Comparison of ENCODE assay signal across 21 cellular contexts in genomic region chr20:36633285-36633772, GRCh38. TPM values are rescaled to one million over a fixed set of nuclear protein-coding genes. Genes with fewer than 3 reads are reported as not detected.
DNase-seq lines count a peak whose midpoint lies in the region; ATAC-seq, FAIRE-seq and TF ChIP-seq lines count a peak whose summit lies in the region.
"Had no signal": no experiment of that assay in that cellular context is flagged by ENCODE, and none has a peak within 500 bp of the region (broad histone marks: within the 10 kb centered on the region; RNA-seq: fewer than 3 reads in every experiment).

No MANE protein-coding gene starts in this region.

- H3K79me2 ChIP-seq in HepG2 (ENCODE audit: insufficient read depth, low read length): no peaks in the 10 kb centered on the region

- peak overlapping the region; percentile 80 for H3K18ac ChIP-seq in neuronal stem cell (ENCODE audit: low read length)

- H3K27ac ChIP-seq in HepG2 (ENCODE audit: extremely low read length, insufficient read depth, low read length) (no peak overlapping the region), right lobe of liver (no peak overlapping the region), neuronal stem cell (replicated peaks; ENCODE audit: low read length) (no peak overlapping the region)
- H3K27ac ChIP-seq: RWPE1 had no signal

- POLR2A ChIA-PET in HepG2 (lab: Yijun Ruan, JAX): interaction anchor here (0.6 to 5.5 kb wide), 13 partner anchors 8 to 61 kb away, joined by 3 to 54 read pairs (median 6); partner anchors contain the start of genes RAB5IF and SLA2
- POLR2A ChIA-PET in activated CD8-positive, alpha-beta T cell treated with anti-CD3 and anti-CD28 coated beads, Interleukin-2, amount 10 ng/mL, durations not matched to agents 7 days and 5 days (lab: Charles Lee): interaction anchor here (0.5 to 2.1 kb wide), 5 partner anchors 10 to 508 kb away, joined by 3 to 10 read pairs (median 4); partner anchors contain the start of gene SLA2

- TF ChIP-seq RAD21 in HepG2 (CRISPR knock-in tag; IDR thresholded peaks at IDR 0.05): no peak

- no peak overlapping the region for H2BK120ac ChIP-seq in neuronal stem cell (ENCODE audit: low read depth, low read length)

- H3K27me3 Mint-ChIP-seq in activated CD4-positive, alpha-beta T cell treated with anti-CD3 and anti-CD28 coated beads, Interleukin-2, amount 10 ng/mL, durations not matched to agents 24 days and 14 days: no peaks in the 10 kb centered on the region
- no peaks in the 10 kb centered on the region for H3K27me3 Mint-ChIP-seq in activated CD8-positive, alpha-beta T cell treated with anti-CD3 and anti-CD28 coated beads, Interleukin-2, amount 10 ng/mL, durations not matched to agents 7 days and 5 days (ENCODE audit: low read depth)

- peak overlapping the region; percentile 88 for H3K4me2 ChIP-seq in HepG2 (ENCODE audit: low read depth, low read length)
- no peak overlapping the region for H3K4me2 ChIP-seq in neuronal stem cell (ENCODE audit: insufficient read depth, low read length, poor library complexity, severe bottlenecking)

- H2BK5ac ChIP-seq in neuronal stem cell (ENCODE audit: low read length): no peak overlapping the region

- H3K36me3 ChIP-seq in HepG2 (replicated peaks in 1 of 2; ENCODE audit: control insufficient read depth in 1 of 2, insufficient read depth in 2 of 2, low read length in 2 of 2) (no peaks in the 10 kb centered on the region), right lobe of liver (no peaks in the 10 kb centered on the region), neuronal stem cell (replicated peaks in 1 of 2; ENCODE audit: control insufficient read depth in 2 of 2, insufficient read depth in 2 of 2, low read length in 2 of 2) (no peaks in the 10 kb centered on the region)
- H3K36me3 ChIP-seq: BE2C had no signal

- peak overlapping the region; percentile 8 for H2AK5ac ChIP-seq in neuronal stem cell (ENCODE audit: low read depth, low read length)

- no peak overlapping the region for H2AFZ ChIP-seq in HepG2 (ENCODE audit: low read length)
- no peak overlapping the region for H2AFZ ChIP-seq in neuronal stem cell (ENCODE audit: low read length)

- TF ChIP-seq POLR2A in HepG2 (IDR thresholded peaks at IDR 0.05; ENCODE audit: insufficient read depth in 1 of 2, low read depth in 2 of 2, low read length in 2 of 2) (no peak), right lobe of liver (IDR thresholded peaks at IDR 0.05) (no peak)

- in situ Hi-C loops in HepG2 (cut with HindIII; ENCODE audit: extremely low pct_ligation_motif_present, low pct_unique_long_range_greater_than_20kb): no loop called here

- CTCF ChIA-PET in HepG2 (lab: Yijun Ruan, JAX; ENCODE audit: low intra/inter-chr PET ratio, low total read pairs): interaction anchor here (1.3 to 1.8 kb wide), 4 partner anchors 21 to 77 kb away, joined by 3 to 20 read pairs (median 6); partner anchors contain the start of gene RAB5IF
- CTCF ChIA-PET in activated CD8-positive, alpha-beta T cell treated with anti-CD3 and anti-CD28 coated beads, Interleukin-2, amount 10 ng/mL, durations not matched to agents 7 days and 5 days (lab: Charles Lee): no interaction called here

- no peaks in the 10 kb centered on the region for H3K9me3 ChIP-seq in HepG2 (ENCODE audit: low read length)
- no peaks in the 10 kb centered on the region for H3K9me3 ChIP-seq in right lobe of liver
- no peaks in the 10 kb centered on the region for H3K9me3 ChIP-seq in neuronal stem cell (replicated peaks in 1 of 2; ENCODE audit: control insufficient read depth in 2 of 2, insufficient read depth in 1 of 2, low read depth in 1 of 2, low read length in 2 of 2)
- H3K9me3 ChIP-seq: BE2C had no signal

- H3K14ac ChIP-seq in neuronal stem cell (ENCODE audit: low read length): no peak overlapping the region

- TF ChIP-seq EP300 in HepG2 (IDR thresholded peaks at IDR 0.05; ENCODE audit: low read depth in 2 of 2, low read length in 2 of 2): no peak
- peak; percentile 2 for TF ChIP-seq EP300 in HepG2 (CRISPR knock-in tag; IDR thresholded peaks at IDR 0.05; ENCODE audit: borderline replicate concordance)

- H4K8ac ChIP-seq in neuronal stem cell (ENCODE audit: low read depth, low read length): no peak overlapping the region

- H4K20me1 ChIP-seq in HepG2 (ENCODE audit: insufficient read depth, low read length): no peaks in the 10 kb centered on the region

- ATAC-seq in HepG2 (peak; percentile 37), right lobe of liver (no peak), HG03196 (IDR thresholded peaks at IDR 0.05; ENCODE audit: unreplicated experiment) (no peak), HG03520 (IDR thresholded peaks at IDR 0.05; ENCODE audit: unreplicated experiment) (no peak)
- no peak for ATAC-seq in activated CD8-positive, alpha-beta T cell treated with anti-CD3 and anti-CD28 coated beads, Interleukin-2, amount 10 ng/mL, durations not matched to agents 7 days and 5 days
- ATAC-seq: GM12878, PC-3 had no signal

- no peak overlapping the region for H4K91ac ChIP-seq in neuronal stem cell (ENCODE audit: low read depth, low read length, poor library complexity)

- TF ChIP-seq CTCF in HepG2 (CRISPR knock-in tag; IDR thresholded peaks at IDR 0.05): no peak
- TF ChIP-seq CTCF in right lobe of liver (IDR thresholded peaks at IDR 0.05): no peak

- H3K23ac ChIP-seq in neuronal stem cell (ENCODE audit: low read depth, low read length, poor library complexity): no peak overlapping the region

- no peak overlapping the region for H3K4ac ChIP-seq in neuronal stem cell (ENCODE audit: low read length)

- FAIRE-seq in HepG2 (lab: Jason Lieb, UNC): no peak
- FAIRE-seq: GM12878 had no signal

- no peak overlapping the region for H2BK12ac ChIP-seq in neuronal stem cell (ENCODE audit: low read length)

- H3K9me3 Mint-ChIP-seq in activated CD4-positive, alpha-beta T cell treated with anti-CD3 and anti-CD28 coated beads, Interleukin-2, amount 10 ng/mL, durations not matched to agents 24 days and 14 days: no peaks in the 10 kb centered on the region
- H3K9me3 Mint-ChIP-seq in activated CD8-positive, alpha-beta T cell treated with anti-CD3 and anti-CD28 coated beads, Interleukin-2, amount 10 ng/mL, durations not matched to agents 7 days and 5 days (ENCODE audit: insufficient read depth): no peaks in the 10 kb centered on the region

- DNase-seq in activated CD4-positive, alpha-beta T cell treated with anti-CD3 and anti-CD28 coated beads, Interleukin-2, amount 10 ng/mL, durations not matched to agents 24 days and 14 days: no peak
- DNase-seq in activated CD4-positive, alpha-beta T cell treated with anti-CD3 and anti-CD28 coated beads for 48 hours: no peak
- DNase-seq in HepG2 (ENCODE audit: low spot score) (no peak), right lobe of liver (no peak), neuronal stem cell (ENCODE audit: low spot score) (no peak)
- DNase-seq in activated CD8-positive, alpha-beta T cell treated with anti-CD3 and anti-CD28 coated beads, Interleukin-2, amount 10 ng/mL, durations not matched to agents 7 days and 5 days: no peak
- DNase-seq: 8988T, BE2C, DMS 273 treated with DMSO at 0.1 percent for 48 hours, GDM1, GOT3, NCI-H1092 treated with DMSO at 0.1 percent for 48 hours, NCI-H2081 treated with DMSO at 0.1 percent for 48 hours, NCI-H510A, NCI-H82, PC-3 had no signal

- H3K27me3 ChIP-seq in HepG2 (ENCODE audit: control insufficient read depth in 1 of 2, insufficient read depth in 2 of 2, low read length in 2 of 2) (no peaks in the 10 kb centered on the region), right lobe of liver (no peaks in the 10 kb centered on the region), neuronal stem cell (ENCODE audit: control insufficient read depth in 3 of 3, insufficient read depth in 3 of 3, low read depth in 1 of 3, low read length in 3 of 3) (peaks cover 0 to 5% (median 0%) of the 10 kb centered on the region in 3 experiments)
- H3K27me3 ChIP-seq: BE2C had no signal

- H2BK15ac ChIP-seq in neuronal stem cell (ENCODE audit: low read length): peak overlapping the region; percentile 16

- peaks cover 53% of the 10 kb centered on the region for H3K36me3 Mint-ChIP-seq in activated CD4-positive, alpha-beta T cell treated with anti-CD3 and anti-CD28 coated beads, Interleukin-2, amount 10 ng/mL, durations not matched to agents 24 days and 14 days (ENCODE audit: low read depth)
- H3K36me3 Mint-ChIP-seq in activated CD8-positive, alpha-beta T cell treated with anti-CD3 and anti-CD28 coated beads, Interleukin-2, amount 10 ng/mL, durations not matched to agents 7 days and 5 days (ENCODE audit: low read depth): peaks cover 73% of the 10 kb centered on the region

- no TSS peak for BruUV-seq in HepG2 (replicated peaks; lab: Mats Ljungman, UMichigan)

- intact Hi-C loops in activated CD4-positive, alpha-beta T cell treated with anti-CD3 and anti-CD28 coated beads, Interleukin-2, amount 10 ng/mL, durations not matched to agents 24 days and 14 days (cut with micrococcal nuclease): no loop called here
- intact Hi-C loops in HepG2 (cut with micrococcal nuclease; ENCODE audit: unreplicated experiment) (no loop called here), right lobe of liver (cut with DNase I) (no loop called here)

- peaks cover 30% of the 10 kb centered on the region for H3K4me1 Mint-ChIP-seq in activated CD4-positive, alpha-beta T cell treated with anti-CD3 and anti-CD28 coated beads, Interleukin-2, amount 10 ng/mL, durations not matched to agents 24 days and 14 days
- peaks cover 66% of the 10 kb centered on the region for H3K4me1 Mint-ChIP-seq in activated CD8-positive, alpha-beta T cell treated with anti-CD3 and anti-CD28 coated beads, Interleukin-2, amount 10 ng/mL, durations not matched to agents 7 days and 5 days (ENCODE audit: low read depth)

- no peak overlapping the region for H3K4me3 Mint-ChIP-seq in activated CD4-positive, alpha-beta T cell treated with anti-CD3 and anti-CD28 coated beads, Interleukin-2, amount 10 ng/mL, durations not matched to agents 24 days and 14 days
- no peak overlapping the region for H3K4me3 Mint-ChIP-seq in activated CD8-positive, alpha-beta T cell treated with anti-CD3 and anti-CD28 coated beads, Interleukin-2, amount 10 ng/mL, durations not matched to agents 7 days and 5 days

- H3K4me3 ChIP-seq in HepG2 (replicated peaks in 1 of 3; ENCODE audit: insufficient read depth in 1 of 3, low read depth in 2 of 3, low read length in 3 of 3) (peak overlapping the region in 1 of 3 experiments; percentile 68; a peak in 1 of 6 replicates), right lobe of liver (no peak overlapping the region), neuronal stem cell (ENCODE audit: low read length in 2 of 2) (no peak overlapping the region)
- H3K4me3 ChIP-seq: GM12878 had no signal

- peak overlapping the region; percentile 29 for H3K27ac Mint-ChIP-seq in activated CD4-positive, alpha-beta T cell treated with anti-CD3 and anti-CD28 coated beads, Interleukin-2, amount 10 ng/mL, durations not matched to agents 24 days and 14 days
- peak overlapping the region; percentile 60 for H3K27ac Mint-ChIP-seq in activated CD8-positive, alpha-beta T cell treated with anti-CD3 and anti-CD28 coated beads, Interleukin-2, amount 10 ng/mL, durations not matched to agents 7 days and 5 days

- H3K9ac ChIP-seq in HepG2 (ENCODE audit: insufficient read depth, low read depth, low read length) (no peak overlapping the region; the same call in 1 of the 2 replicates), neuronal stem cell (ENCODE audit: low read depth, low read length, poor library complexity) (no peak overlapping the region)

- WGBS in HepG2 (ENCODE audit: low lambda C conversion rate): 45% methylated on average over 9 of the region's 9 CpGs
- 76% methylated on average over 4 of the region's 9 CpGs for WGBS in right lobe of liver (ENCODE audit: insufficient coverage, low coverage, low lambda C conversion rate, missing lambda C conversion rate)
- no CpG with 5 or more reads among the region's 9 CpGs for WGBS in neuronal stem cell (ENCODE audit: extremely low coverage in 2 of 2, insufficient read length in 2 of 2, insufficient replicate concordance in 1 of 2), 2 donors

- H3K4me1 ChIP-seq in HepG2 (ENCODE audit: insufficient read depth, low read length): peaks cover 26% of the 10 kb centered on the region
- no peaks in the 10 kb centered on the region for H3K4me1 ChIP-seq in right lobe of liver
- peaks cover 0 to 6% of the 10 kb centered on the region in 2 donors for H3K4me1 ChIP-seq in neuronal stem cell (ENCODE audit: control insufficient read depth in 2 of 2, insufficient read depth in 1 of 2, low read depth in 1 of 2, low read length in 2 of 2)
- H3K4me1 ChIP-seq: BE2C had no signal

- peaks cover 3% of the 10 kb centered on the region for H3K79me1 ChIP-seq in neuronal stem cell (ENCODE audit: low read depth, low read length)

RNA-seq across cellular contexts. Expression of gene SLA2, which starts 12.7 kb away (rescaled TPM):
- total RNA-seq in activated CD4-positive, alpha-beta T cell treated with anti-CD3 and anti-CD28 coated beads, Interleukin-2, amount 10 ng/mL, durations not matched to agents 24 days and 14 days: 59.0 and 59.6 TPM in 2 replicates
- 1.6 and 1.8 TPM in 2 replicates for total RNA-seq in HepG2 (2016; rRNA removed; fragmentation: Illumina TruSeq; extraction: Trizol)
- 0.20 and 0.71 TPM in 2 replicates for total RNA-seq in HepG2 (2016; cell fraction: cytosol; rRNA removed; fragmentation: Illumina TruSeq; extraction: Trizol; ENCODE audit: low read depth)
- total RNA-seq in HepG2 (2016; cell fraction: insoluble cytoplasmic fraction; rRNA removed; fragmentation: Illumina TruSeq; extraction: Trizol): 1.7 and 2.2 TPM in 2 replicates
- 1.8 TPM in 2 replicates for total RNA-seq in HepG2 (2016; cell fraction: membrane; rRNA removed; fragmentation: Illumina TruSeq; extraction: Trizol)
- 0.94 and 1.2 TPM in 2 replicates for total RNA-seq in HepG2 (2016; cell fraction: nucleus; rRNA removed; fragmentation: Illumina TruSeq; extraction: Trizol)
- polyA plus RNA-seq in HepG2 (2011; rRNA removed): 3.6 and 4.5 TPM in 2 replicates
- polyA plus RNA-seq in HepG2 (2011; cell fraction: cytosol; rRNA removed): 4.4 and 4.5 TPM in 2 replicates
- 2.9 and 3.0 TPM in 2 replicates for polyA plus RNA-seq in HepG2 (2011; cell fraction: nucleus; rRNA removed)
- 1.2 and 2.0 TPM in 2 replicates for polyA plus RNA-seq in HepG2 (2012)
- polyA plus RNA-seq in HepG2 (2016; cell fraction: cytosol; fragmentation: Illumina TruSeq; extraction: Trizol; ENCODE audit: low read depth): 0.62 and 0.83 TPM in 2 replicates
- 2.6 TPM in 2 replicates for polyA plus RNA-seq in HepG2 (2016; cell fraction: insoluble cytoplasmic fraction; fragmentation: Illumina TruSeq; extraction: Trizol; ENCODE audit: low read depth)
- polyA plus RNA-seq in HepG2 (2016; cell fraction: membrane; fragmentation: Illumina TruSeq; extraction: Trizol; ENCODE audit: low read depth): 1.6 TPM in 2 replicates
- 2.1 TPM in 2 replicates for polyA plus RNA-seq in HepG2 (2016; cell fraction: nucleus; fragmentation: Illumina TruSeq; extraction: Trizol; ENCODE audit: insufficient read depth, low read depth)
- polyA minus RNA-seq in HepG2 (2011; rRNA and poly(A)+ RNA removed; ENCODE audit: low replicate concordance): 0.09 and 3.5 TPM in 2 replicates
- 1.5 and 1.6 TPM in 2 replicates for polyA minus RNA-seq in HepG2 (2011; cell fraction: cytosol; rRNA and poly(A)+ RNA removed)
- polyA minus RNA-seq in HepG2 (2011; cell fraction: nucleus; rRNA and poly(A)+ RNA removed): 1.2 and 1.3 TPM in 2 replicates
- total RNA-seq in right lobe of liver: under 1 TPM; 0.18 to 0.50 (median 0.32) TPM
- 100 to 1,000 TPM; 131 to 137 TPM for total RNA-seq in activated CD8-positive, alpha-beta T cell treated with anti-CD3 and anti-CD28 coated beads, Interleukin-2, amount 10 ng/mL, durations not matched to agents 7 days and 5 days
- 0.10 TPM for polyA plus RNA-seq in neuronal stem cell (2013, experiment 1 of 2)
- polyA plus RNA-seq in neuronal stem cell (2013, experiment 2 of 2): 0.08 TPM
- total RNA-seq: MCF 10A had no signal

RNA-seq across cellular contexts. Expression of gene RAB5IF, which starts 27.8 kb away (rescaled TPM):
- 114 and 122 TPM in 2 replicates for total RNA-seq in activated CD4-positive, alpha-beta T cell treated with anti-CD3 and anti-CD28 coated beads, Interleukin-2, amount 10 ng/mL, durations not matched to agents 24 days and 14 days
- total RNA-seq in HepG2 (2016; rRNA removed; fragmentation: Illumina TruSeq; extraction: Trizol) (292 and 305 TPM in 2 replicates), right lobe of liver (100 to 1,000 TPM in 5 of 6 experiments, 10 to 100 TPM in 1; 78.1 to 232 (median 125) TPM)
- 190 and 258 TPM in 2 replicates for total RNA-seq in HepG2 (2016; cell fraction: cytosol; rRNA removed; fragmentation: Illumina TruSeq; extraction: Trizol; ENCODE audit: low read depth)
- 267 and 306 TPM in 2 replicates for total RNA-seq in HepG2 (2016; cell fraction: insoluble cytoplasmic fraction; rRNA removed; fragmentation: Illumina TruSeq; extraction: Trizol)
- total RNA-seq in HepG2 (2016; cell fraction: membrane; rRNA removed; fragmentation: Illumina TruSeq; extraction: Trizol): 365 and 437 TPM in 2 replicates
- 223 and 239 TPM in 2 replicates for total RNA-seq in HepG2 (2016; cell fraction: nucleus; rRNA removed; fragmentation: Illumina TruSeq; extraction: Trizol)
- 218 and 261 TPM in 2 replicates for polyA plus RNA-seq in HepG2 (2011; rRNA removed)
- 176 and 232 TPM in 2 replicates for polyA plus RNA-seq in HepG2 (2011; cell fraction: cytosol; rRNA removed)
- 176 and 181 TPM in 2 replicates for polyA plus RNA-seq in HepG2 (2011; cell fraction: nucleus; rRNA removed)
- polyA plus RNA-seq in HepG2 (2012): 118 and 180 TPM in 2 replicates
- polyA plus RNA-seq in HepG2 (2016; cell fraction: cytosol; fragmentation: Illumina TruSeq; extraction: Trizol; ENCODE audit: low read depth): 222 and 320 TPM in 2 replicates
- polyA plus RNA-seq in HepG2 (2016; cell fraction: insoluble cytoplasmic fraction; fragmentation: Illumina TruSeq; extraction: Trizol; ENCODE audit: low read depth): 310 and 340 TPM in 2 replicates
- 323 and 387 TPM in 2 replicates for polyA plus RNA-seq in HepG2 (2016; cell fraction: membrane; fragmentation: Illumina TruSeq; extraction: Trizol; ENCODE audit: low read depth)
- polyA plus RNA-seq in HepG2 (2016; cell fraction: nucleus; fragmentation: Illumina TruSeq; extraction: Trizol; ENCODE audit: insufficient read depth, low read depth): 436 and 461 TPM in 2 replicates
- polyA minus RNA-seq in HepG2 (2011; rRNA and poly(A)+ RNA removed; ENCODE audit: low replicate concordance): 97.1 and 193 TPM in 2 replicates
- 56.5 and 59.2 TPM in 2 replicates for polyA minus RNA-seq in HepG2 (2011; cell fraction: cytosol; rRNA and poly(A)+ RNA removed)
- polyA minus RNA-seq in HepG2 (2011; cell fraction: nucleus; rRNA and poly(A)+ RNA removed): 46.6 and 50.2 TPM in 2 replicates
- total RNA-seq in activated CD8-positive, alpha-beta T cell treated with anti-CD3 and anti-CD28 coated beads, Interleukin-2, amount 10 ng/mL, durations not matched to agents 7 days and 5 days: 100 to 1,000 TPM; 108 to 109 TPM
- 78.3 TPM for polyA plus RNA-seq in neuronal stem cell (2013, experiment 1 of 2)
- polyA plus RNA-seq in neuronal stem cell (2013, experiment 2 of 2): 76.5 TPM

RNA-seq across cellular contexts. Expression of gene TGIF2, which starts 59.9 kb away (rescaled TPM):
- 55.2 and 55.7 TPM in 2 replicates for total RNA-seq in activated CD4-positive, alpha-beta T cell treated with anti-CD3 and anti-CD28 coated beads, Interleukin-2, amount 10 ng/mL, durations not matched to agents 24 days and 14 days
- 53.9 and 60.3 TPM in 2 replicates for total RNA-seq in HepG2 (2016; rRNA removed; fragmentation: Illumina TruSeq; extraction: Trizol)
- 14.9 and 16.3 TPM in 2 replicates for total RNA-seq in HepG2 (2016; cell fraction: cytosol; rRNA removed; fragmentation: Illumina TruSeq; extraction: Trizol; ENCODE audit: low read depth)
- total RNA-seq in HepG2 (2016; cell fraction: insoluble cytoplasmic fraction; rRNA removed; fragmentation: Illumina TruSeq; extraction: Trizol): 49.1 and 52.3 TPM in 2 replicates
- 65.6 and 66.2 TPM in 2 replicates for total RNA-seq in HepG2 (2016; cell fraction: membrane; rRNA removed; fragmentation: Illumina TruSeq; extraction: Trizol)
- 24.2 and 31.3 TPM in 2 replicates for total RNA-seq in HepG2 (2016; cell fraction: nucleus; rRNA removed; fragmentation: Illumina TruSeq; extraction: Trizol)
- polyA plus RNA-seq in HepG2 (2011; rRNA removed): 41.3 and 49.9 TPM in 2 replicates
- polyA plus RNA-seq in HepG2 (2011; cell fraction: cytosol; rRNA removed): 46.3 and 49.3 TPM in 2 replicates
- polyA plus RNA-seq in HepG2 (2011; cell fraction: nucleus; rRNA removed): 32.5 and 35.0 TPM in 2 replicates
- polyA plus RNA-seq in HepG2 (2012): 23.6 and 28.9 TPM in 2 replicates
- polyA plus RNA-seq in HepG2 (2016; cell fraction: cytosol; fragmentation: Illumina TruSeq; extraction: Trizol; ENCODE audit: low read depth): 12.4 and 13.0 TPM in 2 replicates
- 49.9 and 59.5 TPM in 2 replicates for polyA plus RNA-seq in HepG2 (2016; cell fraction: insoluble cytoplasmic fraction; fragmentation: Illumina TruSeq; extraction: Trizol; ENCODE audit: low read depth)
- 44.7 and 47.8 TPM in 2 replicates for polyA plus RNA-seq in HepG2 (2016; cell fraction: membrane; fragmentation: Illumina TruSeq; extraction: Trizol; ENCODE audit: low read depth)
- 38.6 and 40.7 TPM in 2 replicates for polyA plus RNA-seq in HepG2 (2016; cell fraction: nucleus; fragmentation: Illumina TruSeq; extraction: Trizol; ENCODE audit: insufficient read depth, low read depth)
- polyA minus RNA-seq in HepG2 (2011; rRNA and poly(A)+ RNA removed; ENCODE audit: low replicate concordance): 14.1 and 93.1 TPM in 2 replicates
- 38.7 and 42.5 TPM in 2 replicates for polyA minus RNA-seq in HepG2 (2011; cell fraction: cytosol; rRNA and poly(A)+ RNA removed)
- 19.2 and 22.9 TPM in 2 replicates for polyA minus RNA-seq in HepG2 (2011; cell fraction: nucleus; rRNA and poly(A)+ RNA removed)
- total RNA-seq in right lobe of liver: 1 to 10 TPM; 3.2 to 7.8 (median 5.9) TPM
- total RNA-seq in activated CD8-positive, alpha-beta T cell treated with anti-CD3 and anti-CD28 coated beads, Interleukin-2, amount 10 ng/mL, durations not matched to agents 7 days and 5 days: 10 to 100 TPM; 29.2 to 32.9 TPM
- 116 TPM for polyA plus RNA-seq in neuronal stem cell (2013, experiment 1 of 2)
- polyA plus RNA-seq in neuronal stem cell (2013, experiment 2 of 2): 126 TPM

Comparison
In these comparisons a context has a peak if more than half of its experiments do, and no peak if none do; other contexts are left out.
1. RNA of gene SLA2, which starts 12.7 kb away (total RNA-seq): 131 to 137 TPM in activated CD8-positive, alpha-beta T cell treated with anti-CD3 and anti-CD28 coated beads, Interleukin-2, amount 10 ng/mL, durations not matched to agents 7 days and 5 days and 59.0 to 59.6 TPM in activated CD4-positive, alpha-beta T cell treated with anti-CD3 and anti-CD28 coated beads, Interleukin-2, amount 10 ng/mL, durations not matched to agents 24 days and 14 days; 0.20 to 2.2 TPM in HepG2 and 0.18 to 0.50 TPM in right lobe of liver; every median in the first group is over 10 times any median in the second.